In genomic region chr3:53235545-53235944, GRCh38 we compare ENCODE assay signal across 12 cellular contexts. TPM values are rescaled to one million over a fixed set of nuclear protein-coding genes. Genes with fewer than 3 reads are reported as not detected.
DNase-seq lines count a peak whose midpoint lies in the region; ATAC-seq, FAIRE-seq and TF ChIP-seq lines count a peak whose summit lies in the region.
"Had no signal": no experiment of that assay in that cellular context is flagged by ENCODE, and none has a peak within 500 bp of the region (broad histone marks: within the 10 kb centered on the region; RNA-seq: fewer than 3 reads in every experiment).

No MANE protein-coding gene starts in this region.

- CTCF ChIA-PET in IMR-90 (lab: Yijun Ruan, JAX) (interaction anchor here (0.6 to 1.2 kb wide), 2 partner anchors 13 to 54 kb away, joined by 3 to 4 read pairs; no protein-coding TSS in a partner anchor), H1 (lab: Charles Lee; ENCODE audit: partially characterized antibody) (interaction anchor here (0.8 to 9.0 kb wide), 5 partner anchors 9 to 61 kb away, joined by 3 to 68 read pairs (median 3); no protein-coding TSS in a partner anchor)

- H2BK120ac ChIP-seq in IMR-90 (ENCODE audit: low read depth, low read length) (peak overlapping the region; percentile 99), H1 (replicated peaks; ENCODE audit: low read depth, low read length) (no peak overlapping the region)

- peaks cover 0 to 23% of the 10 kb centered on the region in 2 experiments; a peak in 2 of 4 replicates for H3K79me2 ChIP-seq in H1 (ENCODE audit: control insufficient read depth in 1 of 2, insufficient read depth in 2 of 2, low read length in 2 of 2)

- H2BK5ac ChIP-seq in IMR-90 (ENCODE audit: low read depth, low read length, poor library complexity, severe bottlenecking): peak overlapping the region; percentile 99
- peak overlapping the region; percentile 93; the same call in 1 of the 2 replicates for H2BK5ac ChIP-seq in H1 (ENCODE audit: low read depth, low read length)

- no peak for TF ChIP-seq RAD21 in IMR-90 (IDR thresholded peaks at IDR 0.05; ENCODE audit: low read length)
- no peak for TF ChIP-seq RAD21 in H1 (IDR thresholded peaks at IDR 0.05 in 1 of 2, conservative IDR thresholded peaks at IDR 0.05 in 1 of 2; ENCODE audit: low read depth in 2 of 2, low read length in 2 of 2)

- intact Hi-C loops in IMR-90 (cut with micrococcal nuclease) (no loop called here), posterior vena cava (cut with DNase I) (no loop called here), ovary (cut with DNase I) (no loop called here)

- H3K9ac ChIP-seq in IMR-90 (ENCODE audit: low read depth, low read length) (peak overlapping the region; percentile 68), H1 (replicated peaks in 1 of 4; ENCODE audit: extremely low read depth in 1 of 4, low read depth in 3 of 4, low read length in 3 of 4) (no peak overlapping the region)

- peak overlapping the region; percentile 99 for H3K23ac ChIP-seq in IMR-90 (ENCODE audit: low read depth, low read length)
- H3K23ac ChIP-seq in H1 (ENCODE audit: insufficient read length): no peak overlapping the region

- no peak overlapping the region; the same call in 1 of the 2 replicates for H2BK12ac ChIP-seq in H1 (ENCODE audit: low read depth, low read length)

- POLR2A ChIA-PET in IMR-90 (lab: Charles Lee; ENCODE audit: unreplicated experiment): no interaction called here
- POLR2A ChIA-PET in H1 (lab: Charles Lee; ENCODE audit: partially characterized antibody): interaction anchor here (0.5 to 28.5 kb wide), 5 partner anchors 9 to 206 kb away, joined by 3 to 449 read pairs (median 8); partner anchors contain the start of gene TKT

- H3K18ac ChIP-seq in IMR-90 (ENCODE audit: low read depth, low read length): peak overlapping the region; percentile 97
- H3K18ac ChIP-seq in H1 (ENCODE audit: extremely low read depth, low read length): no peak overlapping the region

- TF ChIP-seq POLR2A in IMR-90 (IDR thresholded peaks at IDR 0.05; ENCODE audit: low read depth, low read length) (no peak), H1 (IDR thresholded peaks at IDR 0.05; ENCODE audit: control extremely low read depth in 1 of 2, low read depth in 2 of 2, low read length in 2 of 2) (no peak), ovary (IDR thresholded peaks at IDR 0.05) (no peak)

- H4K8ac ChIP-seq in IMR-90 (ENCODE audit: low read depth in 2 of 2, low read length in 2 of 2) (peak overlapping the region; percentile 65 to 97), H1 (ENCODE audit: extremely low read depth, insufficient read depth, low read length) (no peak overlapping the region)

- no peak overlapping the region for H3K4me2 ChIP-seq in IMR-90 (ENCODE audit: low read depth, low read length)
- H3K4me2 ChIP-seq in H1 (ENCODE audit: insufficient read depth in 1 of 2, low read depth in 2 of 2, low read length in 2 of 2): no peak overlapping the region

- H3K9me1 ChIP-seq in IMR-90 (ENCODE audit: insufficient read depth, low read length): peaks cover 25% of the 10 kb centered on the region

- H3K9me3 ChIP-seq in IMR-90 (ENCODE audit: control insufficient read depth, insufficient read depth, low read length) (no peaks in the 10 kb centered on the region), H1 (ENCODE audit: insufficient read depth in 2 of 2, low read depth in 1 of 2, low read length in 1 of 2) (no peaks in the 10 kb centered on the region), ovary (no peaks in the 10 kb centered on the region)
- H3K9me3 ChIP-seq: psoas muscle had no signal

- H3K56ac ChIP-seq in IMR-90 (ENCODE audit: extremely low read depth, insufficient read depth, low read length) (peak overlapping the region; percentile 78; the same call in 1 of the 2 replicates), H1 (replicated peaks; ENCODE audit: insufficient read length, low read depth, low read length) (no peak overlapping the region)

- H2AK5ac ChIP-seq in IMR-90 (ENCODE audit: low read depth, low read length): peak overlapping the region; percentile 100
- no peak overlapping the region for H2AK5ac ChIP-seq in H1 (ENCODE audit: low read depth, low read length)

- H3K23me2 ChIP-seq in H1 (ENCODE audit: low read depth, low read length): no peaks in the 10 kb centered on the region

- peak overlapping the region; percentile 77 for H2AFZ ChIP-seq in IMR-90 (replicated peaks; ENCODE audit: low read length, poor library complexity)
- H2AFZ ChIP-seq in H1 (ENCODE audit: low read length): no peak overlapping the region

- 64% methylated on average over 2 of the region's 6 CpGs; no CpG with 5 or more reads in 1 of the 2 experiments for WGBS in IMR-90 (ENCODE audit: extremely low coverage in 2 of 2, insufficient read length in 1 of 2), 2 experiments
- 88% methylated on average over 6 of the region's 6 CpGs; no CpG with 5 or more reads in 1 of the 2 experiments for WGBS in H1 (ENCODE audit: extremely low coverage in 1 of 2, insufficient coverage in 1 of 2, insufficient read length in 1 of 2, insufficient replicate concordance in 2 of 2, low coverage in 1 of 2, low lambda C conversion rate in 2 of 2, missing lambda C conversion rate in 1 of 2), 2 experiments
- 67 to 75% (median 72%) methylated on average over 6 of the region's 6 CpGs for WGBS in ovary, 3 donors

- H3K36me3 ChIP-seq in IMR-90 (ENCODE audit: control insufficient read depth, insufficient read depth, low read length): peaks cover 83% of the 10 kb centered on the region
- H3K36me3 ChIP-seq in H1 (ENCODE audit: control insufficient read depth in 2 of 4, insufficient read depth in 4 of 4, low read length in 3 of 4): peaks cover 60 to 91% (median 87%) of the 10 kb centered on the region in 4 experiments
- H3K36me3 ChIP-seq in ovary: no peaks in the 10 kb centered on the region

- peak overlapping the region; percentile 100 for H4K91ac ChIP-seq in IMR-90 (ENCODE audit: insufficient read depth, low read depth, low read length)
- no peak overlapping the region for H4K91ac ChIP-seq in H1 (replicated peaks; ENCODE audit: insufficient read length, low read length)

- dilution Hi-C loops in IMR-90 (cut with HindIII; ENCODE audit: low sequenced_read_pairs, unreplicated experiment): no loop called here

- H4K20me1 ChIP-seq in IMR-90 (ENCODE audit: insufficient read depth, low read length) (peaks cover 19% of the 10 kb centered on the region), H1 (replicated peaks in 1 of 2; ENCODE audit: control insufficient read depth in 1 of 2, insufficient read depth in 2 of 2, low read length in 2 of 2) (peaks cover 15 to 50% of the 10 kb centered on the region in 2 experiments)

- H3K79me1 ChIP-seq in IMR-90 (ENCODE audit: low read depth in 1 of 2, low read length in 2 of 2) (peaks cover 51 to 86% of the 10 kb centered on the region in 2 experiments), H1 (ENCODE audit: low read depth, low read length) (peaks cover 15% of the 10 kb centered on the region)

- TF ChIP-seq EP300 in H1 (IDR thresholded peaks at IDR 0.05; ENCODE audit: borderline replicate concordance in 1 of 2, low read depth in 2 of 2, low read length in 2 of 2) (no peak), ovary (IDR thresholded peaks at IDR 0.05) (no peak)

- peak overlapping the region; percentile 93 for H2BK20ac ChIP-seq in IMR-90 (ENCODE audit: low read depth, low read length)
- no peak overlapping the region for H2BK20ac ChIP-seq in H1 (ENCODE audit: low read length)

- TF ChIP-seq CTCF in IMR-90 (conservative IDR thresholded peaks at IDR 0.05; ENCODE audit: low read depth, low read length) (no peak), H1 (IDR thresholded peaks at IDR 0.05; ENCODE audit: control extremely low read depth in 1 of 3, insufficient read depth in 1 of 3, low read depth in 1 of 3, low read length in 3 of 3) (no peak), ovary (IDR thresholded peaks at IDR 0.05) (no peak)

- BruUV-seq in IMR-90 (replicated peaks; lab: Mats Ljungman, UMichigan): no TSS peak

- in situ Hi-C loops in IMR-90 (cut with MboI; ENCODE audit: low sequenced_read_pairs): no loop called here

- H2AK9ac ChIP-seq in IMR-90 (replicated peaks; ENCODE audit: low read depth, low read length, poor library complexity): peak overlapping the region; percentile 98

- peaks cover 24% of the 10 kb centered on the region for H3K4me1 ChIP-seq in IMR-90 (ENCODE audit: control insufficient read depth, insufficient read depth, low read length)
- H3K4me1 ChIP-seq in H1 (replicated peaks in 1 of 4; ENCODE audit: control insufficient read depth in 3 of 4, insufficient read depth in 4 of 4, low read length in 3 of 4): peaks cover 0 to 7% (median 3%) of the 10 kb centered on the region in 4 experiments; a peak in 5 of 7 replicates
- peaks cover 8% of the 10 kb centered on the region for H3K4me1 ChIP-seq in ovary (ENCODE audit: insufficient read depth)

- H2BK15ac ChIP-seq in IMR-90 (ENCODE audit: low read depth, low read length): peak overlapping the region; percentile 87; the same call in 2 of the 3 replicates
- H2BK15ac ChIP-seq in H1 (ENCODE audit: low read length): no peak overlapping the region

- ATAC-seq in IMR-90 (ENCODE audit: low read depth): no peak
- ATAC-seq in GM21447 (IDR thresholded peaks at IDR 0.05; ENCODE audit: unreplicated experiment): no peak

- H4K5ac ChIP-seq in IMR-90 (ENCODE audit: low read depth, low read length): peak overlapping the region; percentile 81
- H4K5ac ChIP-seq in H1 (ENCODE audit: insufficient read length, low read depth, low read length): no peak overlapping the region

- no peak overlapping the region for H3K4me3 ChIP-seq in IMR-90 (ENCODE audit: insufficient read depth, low read depth, low read length)
- H3K4me3 ChIP-seq in H1 (ENCODE audit: extremely low read depth in 1 of 4, insufficient read depth in 2 of 4, low read depth in 3 of 4, low read length in 4 of 4): no peak overlapping the region
- no peak overlapping the region for H3K4me3 ChIP-seq in ovary
- H3K4me3 ChIP-seq: cardiac muscle cell, psoas muscle had no signal

- H3K4ac ChIP-seq in IMR-90 (ENCODE audit: low read depth, low read length): peak overlapping the region; percentile 99
- H3K4ac ChIP-seq in H1 (replicated peaks; ENCODE audit: insufficient read length, low read depth, low read length): no peak overlapping the region

- FAIRE-seq in H1 (lab: Jason Lieb, UNC): no peak

- DNase-seq in D341Med (ENCODE audit: low spot score) (peak; percentile 12), IMR-90 (no peak), H1 (ENCODE audit: low read depth in 1 of 2, low spot score in 2 of 2) (no peak), posterior vena cava (ENCODE audit: low spot score) (peak; percentile 59), NCI-H1417 treated with DMSO at 0.1 percent for 48 hours (lab: John Stamatoyannopoulos, UW) (no peak), ovary (no peak)
- DNase-seq: DMS79, NCI-H1436, NCI-H748 treated with DMSO at 0.1 percent for 48 hours had no signal

- peak overlapping the region; percentile 97 for H3K14ac ChIP-seq in IMR-90 (replicated peaks; ENCODE audit: low read depth, low read length)
- no peak overlapping the region for H3K14ac ChIP-seq in H1 (ENCODE audit: insufficient read length)

- H3K27ac ChIP-seq in IMR-90 (ENCODE audit: insufficient read depth, low read length): peak overlapping the region; percentile 94
- H3K27ac ChIP-seq in H1 (ENCODE audit: low read depth, low read length): peak overlapping the region; percentile 71; the same call in 1 of the 2 replicates
- no peak overlapping the region for H3K27ac ChIP-seq in ovary

- no peaks in the 10 kb centered on the region for H3K27me3 ChIP-seq in IMR-90 (ENCODE audit: control insufficient read depth, insufficient read depth, low read length)
- H3K27me3 ChIP-seq in H1 (replicated peaks in 1 of 4; ENCODE audit: control insufficient read depth in 3 of 4, extremely low read depth in 1 of 4, insufficient read depth in 3 of 4, low read length in 3 of 4): no peaks in the 10 kb centered on the region
- H3K27me3 ChIP-seq in ovary: no peaks in the 10 kb centered on the region
- H3K27me3 ChIP-seq: cardiac muscle cell had no signal

RNA-seq across cellular contexts. Expression of gene TKT, which starts 20.3 kb away (rescaled TPM):
- total RNA-seq in IMR-90 (2012; rRNA removed) (301 and 349 TPM in 2 replicates), posterior vena cava (100 to 1,000 TPM; 123 to 125 TPM), ovary (100 to 1,000 TPM; 109 to 279 (median 230) TPM)
- polyA plus RNA-seq in IMR-90 (2012; rRNA removed) (280 and 325 TPM in 2 replicates), H1 (2011; rRNA removed) (418 and 649 TPM in 2 replicates), ovary (100 to 1,000 TPM in 1 of 2 donors, 10 to 100 TPM in 1; 62.6 to 208 TPM)
- polyA plus RNA-seq in IMR-90 (2012; cell fraction: cytosol; rRNA removed): 199 and 222 TPM in 2 replicates
- polyA plus RNA-seq in IMR-90 (2012; cell fraction: nucleus; rRNA removed; ENCODE audit: low replicate concordance): 167 and 314 TPM in 2 replicates
- total RNA-seq in H1 (2021; fragmentation: NEBNext Ultra II Directional; extraction: Animal tissue kit (Norgen Biotek cat#: 25700)): 975 and 986 TPM in 2 replicates
- polyA plus RNA-seq in H1 (2011; cell fraction: cytosol; rRNA removed): 449 TPM
- polyA plus RNA-seq in H1 (2011; cell fraction: nucleus; rRNA removed): 987 TPM
- polyA plus RNA-seq in H1 (2012, experiment 1 of 2): 570 to 1,148 TPM (median 1,049 TPM) in 4 replicates
- 841 TPM for polyA plus RNA-seq in H1 (2012, experiment 2 of 2)
- polyA plus RNA-seq in H1 (2013, experiment 1 of 2): 760 TPM
- 785 TPM for polyA plus RNA-seq in H1 (2013, experiment 2 of 2)
- 353 and 390 TPM in 2 replicates for polyA minus RNA-seq in H1 (2011; rRNA and poly(A)+ RNA removed)
- 430 TPM for polyA minus RNA-seq in H1 (2011; cell fraction: cytosol; rRNA and poly(A)+ RNA removed)
- 346 TPM for polyA minus RNA-seq in H1 (2011; cell fraction: nucleus; rRNA and poly(A)+ RNA removed)

Comparison
In these comparisons a context has a peak if more than half of its experiments do, and no peak if none do; other contexts are left out.
1. DNase-seq: peak in D341Med (single experiment) and posterior vena cava (single experiment); none in IMR-90 (single experiment), H1 (0 of 2), NCI-H1417 treated with DMSO at 0.1 percent for 48 hours (single experiment) and ovary (0 of 5).
2. H3K27ac ChIP-seq: peak in IMR-90 (single experiment) and H1 (single experiment); none in ovary (0 of 2).